ENCODE assay signal across 1 cellular context in the genomic region with DNA sequence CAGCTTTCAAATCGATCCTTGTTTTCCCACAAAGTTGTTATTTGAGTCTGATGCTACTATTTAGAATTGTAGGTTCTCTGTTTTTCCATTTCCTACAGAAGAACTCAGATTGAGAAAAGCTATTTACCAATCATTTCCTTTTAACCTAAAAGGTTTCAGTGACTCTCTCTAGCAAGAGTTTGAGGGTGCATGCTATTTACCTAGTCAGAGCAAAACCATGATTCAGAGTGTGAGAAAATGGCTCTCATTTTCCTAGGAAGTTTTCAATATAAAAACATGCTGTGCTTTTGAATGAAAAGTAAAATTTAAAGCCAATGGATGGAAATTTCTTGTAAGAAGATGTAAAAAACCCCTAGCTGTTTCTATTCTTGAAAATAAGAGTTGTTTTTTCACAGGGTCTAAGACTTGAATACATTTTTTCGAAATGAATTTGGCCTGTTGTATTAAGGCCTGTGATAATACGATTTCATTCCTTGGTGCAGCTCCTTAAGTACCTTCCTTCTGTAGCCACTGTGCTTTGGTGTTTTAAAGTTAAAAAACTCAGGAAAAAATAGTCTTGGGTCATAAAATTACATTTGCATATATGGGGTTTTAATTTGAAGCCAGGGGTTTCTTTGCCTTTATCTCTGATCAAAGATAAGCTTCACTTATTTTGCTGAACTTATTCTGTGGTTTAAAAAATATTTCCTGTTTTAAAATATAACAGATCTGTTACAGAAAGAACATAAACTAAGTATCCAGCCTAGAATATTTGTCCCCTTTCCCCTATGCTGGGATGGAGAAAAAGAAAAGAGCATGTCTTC.
TF ChIP-seq lines count a peak whose summit lies in the region.

No MANE protein-coding gene starts in this region.

TF ChIP-seq in GM12878, 131 proteins besides CTCF, POLR2A, EP300 and RAD21:
- TF ChIP-seq NFIC (IDR thresholded peaks at IDR 0.05; ENCODE audit: low read depth, low read length) (peak; percentile 78; the same call in 1 of the 2 replicates), BRCA1 (IDR thresholded peaks at IDR 0.05; ENCODE audit: low read depth, low read length) (no peak), MXI1 (IDR thresholded peaks at IDR 0.05; ENCODE audit: low read depth, low read length) (no peak), TBL1XR1 (IDR thresholded peaks at IDR 0.05; ENCODE audit: low read depth, low read length) (no peak), IKZF2 (IDR thresholded peaks at IDR 0.05) (peak; percentile 49 to 54; a peak in 1 of 4 replicates), EED (IDR thresholded peaks at IDR 0.05; ENCODE audit: low read depth) (peak; percentile 64; the same call in 1 of the 2 replicates), CHD1 (IDR thresholded peaks at IDR 0.05; ENCODE audit: low read depth, low read length) (no peak), SIN3A (IDR thresholded peaks at IDR 0.05; ENCODE audit: low read depth, low read length) (no peak), SUZ12 (IDR thresholded peaks at IDR 0.05; ENCODE audit: unreplicated experiment) (no peak), PKNOX1 (IDR thresholded peaks at IDR 0.05) (no peak), USF1 (IDR thresholded peaks at IDR 0.05; ENCODE audit: borderline replicate concordance, extremely low read length, insufficient read depth, low read depth, low read length) (no peak), NFXL1 (IDR thresholded peaks at IDR 0.05; ENCODE audit: borderline replicate concordance) (no peak), JUNB (IDR thresholded peaks at IDR 0.05) (peak; percentile 90), ETV6 (conservative IDR thresholded peaks at IDR 0.05 in 1 of 2, IDR thresholded peaks at IDR 0.05 in 1 of 2; ENCODE audit: borderline replicate concordance in 1 of 2, low read depth in 1 of 2) (peak in 1 of 2 experiments; percentile 98; a peak in 2 of 4 replicates), SRF (IDR thresholded peaks at IDR 0.05; ENCODE audit: low read depth in 2 of 2, low read length in 2 of 2) (no peak), SP1 (IDR thresholded peaks at IDR 0.05; ENCODE audit: low read depth, low read length) (no peak), IKZF1 (conservative IDR thresholded peaks at IDR 0.05) (peak; percentile 55; the same call in 1 of the 2 replicates), JUND (IDR thresholded peaks at IDR 0.05; ENCODE audit: low read depth, low read length) (no peak), TARDBP (IDR thresholded peaks at IDR 0.05; ENCODE audit: borderline replicate concordance) (no peak), CHD4 (IDR thresholded peaks at IDR 0.05) (no peak), RUNX3 (IDR thresholded peaks at IDR 0.05; ENCODE audit: low read length) (peak; percentile 58; the same call in 1 of the 2 replicates), ATF7 (IDR thresholded peaks at IDR 0.05; ENCODE audit: low read depth) (no peak), EGR1 (IDR thresholded peaks at IDR 0.05; ENCODE audit: borderline replicate concordance in 1 of 2, low read depth in 2 of 2, low read length in 2 of 2) (no peak), GATAD2B (conservative IDR thresholded peaks at IDR 0.05; ENCODE audit: low read depth) (no peak), NBN (IDR thresholded peaks at IDR 0.05) (no peak), PML (IDR thresholded peaks at IDR 0.05; ENCODE audit: low read length) (peak; percentile 55; the same call in 1 of the 2 replicates), ZNF274 (IDR thresholded peaks at IDR 0.05; ENCODE audit: insufficient read depth, insufficient read length) (no peak), ZBED1 (IDR thresholded peaks at IDR 0.05; ENCODE audit: borderline replicate concordance) (no peak), SIX5 (IDR thresholded peaks at IDR 0.05; ENCODE audit: low read depth, low read length, severe bottlenecking) (no peak), FOXM1 (IDR thresholded peaks at IDR 0.05; ENCODE audit: low read depth, low read length) (peak; percentile 66; the same call in 1 of the 2 replicates)
- TF ChIP-seq, protein P1, sequence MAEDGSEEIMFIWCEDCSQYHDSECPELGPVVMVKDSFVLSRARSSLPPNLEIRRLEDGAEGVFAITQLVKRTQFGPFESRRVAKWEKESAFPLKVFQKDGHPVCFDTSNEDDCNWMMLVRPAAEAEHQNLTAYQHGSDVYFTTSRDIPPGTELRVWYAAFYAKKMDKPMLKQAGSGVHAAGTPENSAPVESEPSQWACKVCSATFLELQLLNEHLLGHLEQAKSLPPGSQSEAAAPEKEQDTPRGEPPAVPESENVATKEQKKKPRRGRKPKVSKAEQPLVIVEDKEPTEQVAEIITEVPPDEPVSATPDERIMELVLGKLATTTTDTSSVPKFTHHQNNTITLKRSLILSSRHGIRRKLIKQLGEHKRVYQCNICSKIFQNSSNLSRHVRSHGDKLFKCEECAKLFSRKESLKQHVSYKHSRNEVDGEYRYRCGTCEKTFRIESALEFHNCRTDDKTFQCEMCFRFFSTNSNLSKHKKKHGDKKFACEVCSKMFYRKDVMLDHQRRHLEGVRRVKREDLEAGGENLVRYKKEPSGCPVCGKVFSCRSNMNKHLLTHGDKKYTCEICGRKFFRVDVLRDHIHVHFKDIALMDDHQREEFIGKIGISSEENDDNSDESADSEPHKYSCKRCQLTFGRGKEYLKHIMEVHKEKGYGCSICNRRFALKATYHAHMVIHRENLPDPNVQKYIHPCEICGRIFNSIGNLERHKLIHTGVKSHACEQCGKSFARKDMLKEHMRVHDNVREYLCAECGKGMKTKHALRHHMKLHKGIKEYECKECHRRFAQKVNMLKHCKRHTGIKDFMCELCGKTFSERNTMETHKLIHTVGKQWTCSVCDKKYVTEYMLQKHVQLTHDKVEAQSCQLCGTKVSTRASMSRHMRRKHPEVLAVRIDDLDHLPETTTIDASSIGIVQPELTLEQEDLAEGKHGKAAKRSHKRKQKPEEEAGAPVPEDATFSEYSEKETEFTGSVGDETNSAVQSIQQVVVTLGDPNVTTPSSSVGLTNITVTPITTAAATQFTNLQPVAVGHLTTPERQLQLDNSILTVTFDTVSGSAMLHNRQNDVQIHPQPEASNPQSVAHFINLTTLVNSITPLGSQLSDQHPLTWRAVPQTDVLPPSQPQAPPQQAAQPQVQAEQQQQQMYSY (CRISPR knock-in tag; IDR thresholded peaks at IDR 0.05), result no peak
- TF ChIP-seq, protein P2, sequence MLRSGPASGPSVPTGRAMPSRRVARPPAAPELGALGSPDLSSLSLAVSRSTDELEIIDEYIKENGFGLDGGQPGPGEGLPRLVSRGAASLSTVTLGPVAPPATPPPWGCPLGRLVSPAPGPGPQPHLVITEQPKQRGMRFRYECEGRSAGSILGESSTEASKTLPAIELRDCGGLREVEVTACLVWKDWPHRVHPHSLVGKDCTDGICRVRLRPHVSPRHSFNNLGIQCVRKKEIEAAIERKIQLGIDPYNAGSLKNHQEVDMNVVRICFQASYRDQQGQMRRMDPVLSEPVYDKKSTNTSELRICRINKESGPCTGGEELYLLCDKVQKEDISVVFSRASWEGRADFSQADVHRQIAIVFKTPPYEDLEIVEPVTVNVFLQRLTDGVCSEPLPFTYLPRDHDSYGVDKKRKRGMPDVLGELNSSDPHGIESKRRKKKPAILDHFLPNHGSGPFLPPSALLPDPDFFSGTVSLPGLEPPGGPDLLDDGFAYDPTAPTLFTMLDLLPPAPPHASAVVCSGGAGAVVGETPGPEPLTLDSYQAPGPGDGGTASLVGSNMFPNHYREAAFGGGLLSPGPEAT (IDR thresholded peaks at IDR 0.05; ENCODE audit: low read depth), result 0 out of 2 replicates have a peak, but pooled peaks have one; percentile 15
- TF ChIP-seq, protein P3, sequence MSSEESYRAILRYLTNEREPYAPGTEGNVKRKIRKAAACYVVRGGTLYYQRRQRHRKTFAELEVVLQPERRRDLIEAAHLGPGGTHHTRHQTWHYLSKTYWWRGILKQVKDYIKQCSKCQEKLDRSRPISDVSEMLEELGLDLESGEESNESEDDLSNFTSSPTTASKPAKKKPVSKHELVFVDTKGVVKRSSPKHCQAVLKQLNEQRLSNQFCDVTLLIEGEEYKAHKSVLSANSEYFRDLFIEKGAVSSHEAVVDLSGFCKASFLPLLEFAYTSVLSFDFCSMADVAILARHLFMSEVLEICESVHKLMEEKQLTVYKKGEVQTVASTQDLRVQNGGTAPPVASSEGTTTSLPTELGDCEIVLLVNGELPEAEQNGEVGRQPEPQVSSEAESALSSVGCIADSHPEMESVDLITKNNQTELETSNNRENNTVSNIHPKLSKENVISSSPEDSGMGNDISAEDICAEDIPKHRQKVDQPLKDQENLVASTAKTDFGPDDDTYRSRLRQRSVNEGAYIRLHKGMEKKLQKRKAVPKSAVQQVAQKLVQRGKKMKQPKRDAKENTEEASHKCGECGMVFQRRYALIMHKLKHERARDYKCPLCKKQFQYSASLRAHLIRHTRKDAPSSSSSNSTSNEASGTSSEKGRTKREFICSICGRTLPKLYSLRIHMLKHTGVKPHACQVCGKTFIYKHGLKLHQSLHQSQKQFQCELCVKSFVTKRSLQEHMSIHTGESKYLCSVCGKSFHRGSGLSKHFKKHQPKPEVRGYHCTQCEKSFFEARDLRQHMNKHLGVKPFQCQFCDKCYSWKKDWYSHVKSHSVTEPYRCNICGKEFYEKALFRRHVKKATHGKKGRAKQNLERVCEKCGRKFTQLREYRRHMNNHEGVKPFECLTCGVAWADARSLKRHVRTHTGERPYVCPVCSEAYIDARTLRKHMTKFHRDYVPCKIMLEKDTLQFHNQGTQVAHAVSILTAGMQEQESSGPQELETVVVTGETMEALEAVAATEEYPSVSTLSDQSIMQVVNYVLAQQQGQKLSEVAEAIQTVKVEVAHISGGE (CRISPR knock-in tag; IDR thresholded peaks at IDR 0.05), result no peak
- TF ChIP-seq, protein P4, sequence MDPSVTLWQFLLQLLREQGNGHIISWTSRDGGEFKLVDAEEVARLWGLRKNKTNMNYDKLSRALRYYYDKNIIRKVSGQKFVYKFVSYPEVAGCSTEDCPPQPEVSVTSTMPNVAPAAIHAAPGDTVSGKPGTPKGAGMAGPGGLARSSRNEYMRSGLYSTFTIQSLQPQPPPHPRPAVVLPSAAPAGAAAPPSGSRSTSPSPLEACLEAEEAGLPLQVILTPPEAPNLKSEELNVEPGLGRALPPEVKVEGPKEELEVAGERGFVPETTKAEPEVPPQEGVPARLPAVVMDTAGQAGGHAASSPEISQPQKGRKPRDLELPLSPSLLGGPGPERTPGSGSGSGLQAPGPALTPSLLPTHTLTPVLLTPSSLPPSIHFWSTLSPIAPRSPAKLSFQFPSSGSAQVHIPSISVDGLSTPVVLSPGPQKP (IDR thresholded peaks at IDR 0.05; ENCODE audit: low read depth, low read length), result no peak
- TF ChIP-seq, protein P5, sequence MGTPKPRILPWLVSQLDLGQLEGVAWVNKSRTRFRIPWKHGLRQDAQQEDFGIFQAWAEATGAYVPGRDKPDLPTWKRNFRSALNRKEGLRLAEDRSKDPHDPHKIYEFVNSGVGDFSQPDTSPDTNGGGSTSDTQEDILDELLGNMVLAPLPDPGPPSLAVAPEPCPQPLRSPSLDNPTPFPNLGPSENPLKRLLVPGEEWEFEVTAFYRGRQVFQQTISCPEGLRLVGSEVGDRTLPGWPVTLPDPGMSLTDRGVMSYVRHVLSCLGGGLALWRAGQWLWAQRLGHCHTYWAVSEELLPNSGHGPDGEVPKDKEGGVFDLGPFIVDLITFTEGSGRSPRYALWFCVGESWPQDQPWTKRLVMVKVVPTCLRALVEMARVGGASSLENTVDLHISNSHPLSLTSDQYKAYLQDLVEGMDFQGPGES (IDR thresholded peaks at IDR 0.05), result no peak
- TF ChIP-seq, protein P6, sequence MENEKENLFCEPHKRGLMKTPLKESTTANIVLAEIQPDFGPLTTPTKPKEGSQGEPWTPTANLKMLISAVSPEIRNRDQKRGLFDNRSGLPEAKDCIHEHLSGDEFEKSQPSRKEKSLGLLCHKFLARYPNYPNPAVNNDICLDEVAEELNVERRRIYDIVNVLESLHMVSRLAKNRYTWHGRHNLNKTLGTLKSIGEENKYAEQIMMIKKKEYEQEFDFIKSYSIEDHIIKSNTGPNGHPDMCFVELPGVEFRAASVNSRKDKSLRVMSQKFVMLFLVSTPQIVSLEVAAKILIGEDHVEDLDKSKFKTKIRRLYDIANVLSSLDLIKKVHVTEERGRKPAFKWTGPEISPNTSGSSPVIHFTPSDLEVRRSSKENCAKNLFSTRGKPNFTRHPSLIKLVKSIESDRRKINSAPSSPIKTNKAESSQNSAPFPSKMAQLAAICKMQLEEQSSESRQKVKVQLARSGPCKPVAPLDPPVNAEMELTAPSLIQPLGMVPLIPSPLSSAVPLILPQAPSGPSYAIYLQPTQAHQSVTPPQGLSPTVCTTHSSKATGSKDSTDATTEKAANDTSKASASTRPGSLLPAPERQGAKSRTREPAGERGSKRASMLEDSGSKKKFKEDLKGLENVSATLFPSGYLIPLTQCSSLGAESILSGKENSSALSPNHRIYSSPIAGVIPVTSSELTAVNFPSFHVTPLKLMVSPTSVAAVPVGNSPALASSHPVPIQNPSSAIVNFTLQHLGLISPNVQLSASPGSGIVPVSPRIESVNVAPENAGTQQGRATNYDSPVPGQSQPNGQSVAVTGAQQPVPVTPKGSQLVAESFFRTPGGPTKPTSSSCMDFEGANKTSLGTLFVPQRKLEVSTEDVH (IDR thresholded peaks at IDR 0.05; ENCODE audit: low read depth, partially characterized antibody), result no peak
